Comparison of ENCODE assay signal across 1 cellular context in genomic region chr16:69563605-69564580, GRCh38.
A peak's percentile ranks its signal among the peaks of the same experiment; 100 is the strongest.
TF ChIP-seq lines count a peak whose summit lies in the region.

No MANE protein-coding gene starts in this region.

TF ChIP-seq in GM12878, 131 proteins besides CTCF, POLR2A, EP300 and RAD21 (continues in another document):
- TF ChIP-seq E2F8 (IDR thresholded peaks at IDR 0.05; ENCODE audit: low read depth, partially characterized antibody), result no peak
- TF ChIP-seq SMARCA5 (IDR thresholded peaks at IDR 0.05), result 0 out of 2 replicates have a peak, but pooled peaks have one; percentile 45
- no peak for TF ChIP-seq POLR2AphosphoS2 (IDR thresholded peaks at IDR 0.05; ENCODE audit: low read depth, low read length)
- peak; percentile 68 for TF ChIP-seq RUNX3 (IDR thresholded peaks at IDR 0.05; ENCODE audit: low read length)
- no peak for TF ChIP-seq NRF1 (conservative IDR thresholded peaks at IDR 0.05; ENCODE audit: low read depth, low read length)
- peak; percentile 73 for TF ChIP-seq BCL11A (IDR thresholded peaks at IDR 0.05; ENCODE audit: low read depth, low read length)
- no peak for TF ChIP-seq HSF1 (IDR thresholded peaks at IDR 0.05; ENCODE audit: low read depth, low read length)
- TF ChIP-seq HDAC2 (IDR thresholded peaks at IDR 0.05), result no peak
- TF ChIP-seq ZBTB40 (IDR thresholded peaks at IDR 0.05; ENCODE audit: borderline replicate concordance), result 0 out of 2 replicates have a peak, but pooled peaks have one; percentile 20
- TF ChIP-seq FOXM1 (IDR thresholded peaks at IDR 0.05; ENCODE audit: low read depth, low read length), result peak; percentile 85
- TF ChIP-seq CEBPB (IDR thresholded peaks at IDR 0.05; ENCODE audit: borderline replicate concordance in 1 of 2, low read depth in 2 of 2, low read length in 2 of 2), result peak in 1 of 2 experiments; percentile 57; a peak in 1 of 4 replicates
- no peak for TF ChIP-seq SIX5 (IDR thresholded peaks at IDR 0.05; ENCODE audit: low read depth, low read length, severe bottlenecking)
- no peak for TF ChIP-seq ZBTB11 (CRISPR knock-in tag; IDR thresholded peaks at IDR 0.05)
- no peak; the same call in 1 of the 2 replicates for TF ChIP-seq ASH2L (IDR thresholded peaks at IDR 0.05; ENCODE audit: borderline replicate concordance, low read depth)
- no peak for TF ChIP-seq RFX5 (IDR thresholded peaks at IDR 0.05; ENCODE audit: low read depth, low read length)
- peak; percentile 75; the same call in 1 of the 2 replicates for TF ChIP-seq PML (IDR thresholded peaks at IDR 0.05; ENCODE audit: low read length)
- TF ChIP-seq ZNF592 (IDR thresholded peaks at IDR 0.05), result no peak
- peak; percentile 26; the same call in 1 of the 2 replicates for TF ChIP-seq ZNF217 (IDR thresholded peaks at IDR 0.05)
- TF ChIP-seq BCL3 (IDR thresholded peaks at IDR 0.05; ENCODE audit: borderline replicate concordance, insufficient read depth, low read depth, low read length, poor library complexity, severe bottlenecking), result no peak
- no peak for TF ChIP-seq SP1 (IDR thresholded peaks at IDR 0.05; ENCODE audit: low read depth, low read length)
- no peak for TF ChIP-seq CBX3 (IDR thresholded peaks at IDR 0.05; ENCODE audit: borderline replicate concordance, low read depth)
- 0 out of 2 replicates have a peak, but pooled peaks have one; percentile 14 for TF ChIP-seq TCF12 (IDR thresholded peaks at IDR 0.05; ENCODE audit: low read depth, low read length)
- peak; percentile 44; the same call in 1 of the 2 replicates for TF ChIP-seq SMAD5 (IDR thresholded peaks at IDR 0.05; ENCODE audit: low read depth)
- TF ChIP-seq MAX (IDR thresholded peaks at IDR 0.05; ENCODE audit: low read depth, low read length), result no peak
- TF ChIP-seq NFXL1 (IDR thresholded peaks at IDR 0.05; ENCODE audit: borderline replicate concordance), result no peak
- peak; percentile 53; the same call in 1 of the 2 replicates for TF ChIP-seq YY1 (IDR thresholded peaks at IDR 0.05; ENCODE audit: low read depth, low read length)
- TF ChIP-seq, protein P1, sequence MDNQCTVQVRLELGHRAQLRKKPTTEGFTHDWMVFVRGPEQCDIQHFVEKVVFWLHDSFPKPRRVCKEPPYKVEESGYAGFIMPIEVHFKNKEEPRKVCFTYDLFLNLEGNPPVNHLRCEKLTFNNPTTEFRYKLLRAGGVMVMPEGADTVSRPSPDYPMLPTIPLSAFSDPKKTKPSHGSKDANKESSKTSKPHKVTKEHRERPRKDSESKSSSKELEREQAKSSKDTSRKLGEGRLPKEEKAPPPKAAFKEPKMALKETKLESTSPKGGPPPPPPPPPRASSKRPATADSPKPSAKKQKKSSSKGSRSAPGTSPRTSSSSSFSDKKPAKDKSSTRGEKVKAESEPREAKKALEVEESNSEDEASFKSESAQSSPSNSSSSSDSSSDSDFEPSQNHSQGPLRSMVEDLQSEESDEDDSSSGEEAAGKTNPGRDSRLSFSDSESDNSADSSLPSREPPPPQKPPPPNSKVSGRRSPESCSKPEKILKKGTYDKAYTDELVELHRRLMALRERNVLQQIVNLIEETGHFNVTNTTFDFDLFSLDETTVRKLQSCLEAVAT (IDR thresholded peaks at IDR 0.05), result peak; percentile 58
- TF ChIP-seq STAT3 (IDR thresholded peaks at IDR 0.05; ENCODE audit: low read depth, low read length), result 0 out of 2 replicates have a peak, but pooled peaks have one; percentile 77
- peak; percentile 78; the same call in 1 of the 2 replicates for TF ChIP-seq TBL1XR1 (IDR thresholded peaks at IDR 0.05; ENCODE audit: low read depth, low read length)
- TF ChIP-seq ZNF687 (IDR thresholded peaks at IDR 0.05), result 0 out of 2 replicates have a peak, but pooled peaks have one; percentile 49
